In the genomic region with DNA sequence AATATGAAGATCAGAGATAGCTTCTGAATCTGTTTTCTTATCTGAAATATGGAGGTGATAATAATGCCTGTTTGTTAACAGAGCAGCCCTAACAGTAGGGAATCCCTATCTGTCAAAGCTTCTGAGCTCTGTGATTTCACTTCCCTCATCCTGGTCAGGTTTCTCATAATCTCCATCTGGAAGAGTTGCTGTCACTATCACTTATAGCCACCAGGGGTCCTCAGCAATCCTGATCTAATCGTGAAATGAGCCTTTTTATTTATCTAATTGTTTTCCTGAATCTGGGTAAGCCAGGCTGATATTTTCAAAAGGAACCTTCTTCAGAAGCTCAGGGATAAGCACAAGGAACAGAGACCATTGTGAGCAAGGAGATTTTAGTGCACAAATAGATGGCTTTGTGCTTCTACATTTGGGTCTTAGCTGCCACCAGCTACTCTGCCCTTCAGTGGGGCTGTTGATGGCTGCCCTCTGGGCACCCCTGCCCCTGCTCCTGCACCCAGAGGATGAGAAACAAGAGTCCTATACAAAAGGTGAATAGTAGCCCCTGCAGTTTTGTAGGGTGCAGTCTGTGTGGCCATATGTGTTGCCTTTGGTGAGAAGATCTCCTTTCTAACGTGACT, we compare ENCODE assay signal across 9 cellular contexts.
DNase-seq lines count a peak whose midpoint lies in the region; ATAC-seq, FAIRE-seq and TF ChIP-seq lines count a peak whose summit lies in the region.
"Had no signal": no experiment of that assay in that cellular context is flagged by ENCODE, and none has a peak within 500 bp of the region (broad histone marks: within the 10 kb centered on the region; RNA-seq: fewer than 3 reads in every experiment).

No MANE protein-coding gene starts in this region.

- DNase-seq in CD1c-positive myeloid dendritic cell (ENCODE audit: extremely low spot score) (peak; percentile 13), NCI-H748 (lab: John Stamatoyannopoulos, UW; ENCODE audit: unreplicated experiment) (peak; percentile 17), H1 (ENCODE audit: low read depth in 1 of 2, low spot score in 2 of 2) (no peak), progenitor cell of endocrine pancreas (ENCODE audit: low spot score, unreplicated experiment) (no peak), substantia nigra (lab: John Stamatoyannopoulos, UW) (no peak), cerebellar nuclear complex (lab: John Stamatoyannopoulos, UW) (no peak)

- H3K23ac ChIP-seq in H1 (ENCODE audit: insufficient read length) = no peak overlapping the region

- no peaks in the 10 kb centered on the region for H3K79me1 ChIP-seq in H1 (ENCODE audit: low read depth, low read length)

- peak; percentile 46 to 56 for TF ChIP-seq RAD21 in H1 (IDR thresholded peaks at IDR 0.05 in 1 of 2, conservative IDR thresholded peaks at IDR 0.05 in 1 of 2; ENCODE audit: low read depth in 2 of 2, low read length in 2 of 2)

- H2BK20ac ChIP-seq in H1 (ENCODE audit: low read length) = no peak overlapping the region

- H3K4me3 ChIP-seq in H1 (ENCODE audit: extremely low read depth in 1 of 4, insufficient read depth in 2 of 4, low read depth in 3 of 4, low read length in 4 of 4) = no peak overlapping the region

- WGBS in H1 (ENCODE audit: extremely low coverage in 1 of 2, insufficient coverage in 1 of 2, insufficient read length in 1 of 2, insufficient replicate concordance in 2 of 2, low coverage in 1 of 2, low lambda C conversion rate in 2 of 2, missing lambda C conversion rate in 1 of 2), 2 experiments = 14% methylated on average over 1 of the region's 2 CpGs; no CpG with 5 or more reads in 1 of the 2 experiments

- H3K79me2 ChIP-seq in H1 (ENCODE audit: control insufficient read depth in 1 of 2, insufficient read depth in 2 of 2, low read length in 2 of 2) = no peaks in the 10 kb centered on the region

- no peak overlapping the region for H3K4me3 Mint-ChIP-seq in progenitor cell of endocrine pancreas (ENCODE audit: low read depth)
- H3K4me3 Mint-ChIP-seq: memory B cell had no signal

- no peak overlapping the region for H4K5ac ChIP-seq in H1 (ENCODE audit: insufficient read length, low read depth, low read length)

- no peaks in the 10 kb centered on the region for H3K36me3 ChIP-seq in H1 (ENCODE audit: control insufficient read depth in 2 of 4, insufficient read depth in 4 of 4, low read length in 3 of 4)

- H3K23me2 ChIP-seq in H1 (ENCODE audit: low read depth, low read length) = no peaks in the 10 kb centered on the region

- H2BK5ac ChIP-seq in H1 (ENCODE audit: low read depth, low read length) = no peak overlapping the region

- ATAC-seq in GM18508 (IDR thresholded peaks at IDR 0.05; ENCODE audit: insufficient read depth, unreplicated experiment) (peak; percentile 65), HG02938 (IDR thresholded peaks at IDR 0.05; ENCODE audit: unreplicated experiment) (peak; percentile 92)

- H3K4me1 ChIP-seq in H1 (replicated peaks in 1 of 4; ENCODE audit: control insufficient read depth in 3 of 4, insufficient read depth in 4 of 4, low read length in 3 of 4) = no peaks in the 10 kb centered on the region

- H3K9me3 Mint-ChIP-seq in progenitor cell of endocrine pancreas (ENCODE audit: low read depth) = peaks cover 6% of the 10 kb centered on the region
- H3K9me3 Mint-ChIP-seq: memory B cell had no signal

- no peak for TF ChIP-seq EP300 in H1 (IDR thresholded peaks at IDR 0.05; ENCODE audit: borderline replicate concordance in 1 of 2, low read depth in 2 of 2, low read length in 2 of 2)

- H2BK15ac ChIP-seq in H1 (ENCODE audit: low read length) = no peak overlapping the region

- no peak overlapping the region for H2BK12ac ChIP-seq in H1 (ENCODE audit: low read depth, low read length)

- H3K36me3 Mint-ChIP-seq in progenitor cell of endocrine pancreas (ENCODE audit: insufficient read depth) = no peaks in the 10 kb centered on the region
- H3K36me3 Mint-ChIP-seq: memory B cell had no signal

- H3K27ac Mint-ChIP-seq in progenitor cell of endocrine pancreas = no peak overlapping the region
- H3K27ac Mint-ChIP-seq: memory B cell had no signal

- H4K91ac ChIP-seq in H1 (replicated peaks; ENCODE audit: insufficient read length, low read length) = no peak overlapping the region

- no peak overlapping the region for H4K8ac ChIP-seq in H1 (ENCODE audit: extremely low read depth, insufficient read depth, low read length)

- no peaks in the 10 kb centered on the region for H4K20me1 ChIP-seq in H1 (replicated peaks in 1 of 2; ENCODE audit: control insufficient read depth in 1 of 2, insufficient read depth in 2 of 2, low read length in 2 of 2)

- no peak for TF ChIP-seq POLR2A in H1 (IDR thresholded peaks at IDR 0.05; ENCODE audit: control extremely low read depth in 1 of 2, low read depth in 2 of 2, low read length in 2 of 2)

- no peak overlapping the region for H3K56ac ChIP-seq in H1 (replicated peaks; ENCODE audit: insufficient read length, low read depth, low read length)

- H2AK5ac ChIP-seq in H1 (ENCODE audit: low read depth, low read length) = no peak overlapping the region

- no peak overlapping the region for H3K18ac ChIP-seq in H1 (ENCODE audit: extremely low read depth, low read length)

- no peak overlapping the region for H3K14ac ChIP-seq in H1 (ENCODE audit: insufficient read length)

- H3K27me3 Mint-ChIP-seq in progenitor cell of endocrine pancreas = no peaks in the 10 kb centered on the region
- H3K27me3 Mint-ChIP-seq: memory B cell had no signal

- H2AFZ ChIP-seq in H1 (ENCODE audit: low read length) = no peak overlapping the region; the same call in 1 of the 2 replicates

- no peaks in the 10 kb centered on the region for H3K27me3 ChIP-seq in H1 (replicated peaks in 1 of 4; ENCODE audit: control insufficient read depth in 3 of 4, extremely low read depth in 1 of 4, insufficient read depth in 3 of 4, low read length in 3 of 4)

- peak; percentile 70 for FAIRE-seq in H1 (lab: Jason Lieb, UNC)

- H3K27ac ChIP-seq in H1 (ENCODE audit: low read depth, low read length) (no peak overlapping the region), substantia nigra (ENCODE audit: low read depth, low read length, poor library complexity, severe bottlenecking) (no peak overlapping the region)

- peak in 2 of 3 experiments; percentile 44 to 54; a peak in 2 of 4 replicates for TF ChIP-seq CTCF in H1 (IDR thresholded peaks at IDR 0.05; ENCODE audit: control extremely low read depth in 1 of 3, insufficient read depth in 1 of 3, low read depth in 1 of 3, low read length in 3 of 3)
- TF ChIP-seq CTCF in progenitor cell of endocrine pancreas (IDR thresholded peaks at IDR 0.05; ENCODE audit: unreplicated experiment) = peak; percentile 66

- POLR2A ChIA-PET in H1 (lab: Charles Lee; ENCODE audit: partially characterized antibody) = no interaction called here

- H3K4me1 Mint-ChIP-seq in progenitor cell of endocrine pancreas (ENCODE audit: low read depth) = no peaks in the 10 kb centered on the region
- H3K4me1 Mint-ChIP-seq: memory B cell had no signal

- no peak overlapping the region for H3K4ac ChIP-seq in H1 (replicated peaks; ENCODE audit: insufficient read length, low read depth, low read length)

- no peak overlapping the region for H3K4me2 ChIP-seq in H1 (ENCODE audit: insufficient read depth in 1 of 2, low read depth in 2 of 2, low read length in 2 of 2)

- H2BK120ac ChIP-seq in H1 (replicated peaks; ENCODE audit: low read depth, low read length) = no peak overlapping the region

- H3K9me3 ChIP-seq in H1 (ENCODE audit: insufficient read depth in 2 of 2, low read depth in 1 of 2, low read length in 1 of 2) = no peaks in the 10 kb centered on the region; a peak in 1 of 4 replicates

- H3K9ac ChIP-seq in H1 (replicated peaks in 1 of 4; ENCODE audit: extremely low read depth in 1 of 4, low read depth in 3 of 4, low read length in 3 of 4) = no peak overlapping the region

- CTCF ChIA-PET in H1 (lab: Charles Lee; ENCODE audit: partially characterized antibody) = interaction anchor here (0.6 to 2.0 kb wide), 11 partner anchors 10 to 431 kb away, joined by 3 to 13 read pairs (median 4); no protein-coding TSS in a partner anchor

TF ChIP-seq in H1, 55 proteins besides CTCF, POLR2A, EP300 and RAD21:
- TF ChIP-seq GTF2F1 (IDR thresholded peaks at IDR 0.05; ENCODE audit: borderline replicate concordance, low read depth, low read length) (no peak), POU5F1 (IDR thresholded peaks at IDR 0.05; ENCODE audit: low read depth, low read length) (no peak), BCL11A (IDR thresholded peaks at IDR 0.05; ENCODE audit: low read depth in 2 of 2, low read length in 2 of 2) (no peak), CREB1 (IDR thresholded peaks at IDR 0.05) (no peak), SIX5 (IDR thresholded peaks at IDR 0.05; ENCODE audit: low read depth, low read length) (no peak), FOSL1 (IDR thresholded peaks at IDR 0.05; ENCODE audit: insufficient read depth, low read depth, low read length) (no peak), EGR1 (IDR thresholded peaks at IDR 0.05; ENCODE audit: borderline replicate concordance, low read depth, low read length) (no peak), JUN (IDR thresholded peaks at IDR 0.05; ENCODE audit: low read depth, low read length) (no peak)
- TF ChIP-seq, protein P1, sequence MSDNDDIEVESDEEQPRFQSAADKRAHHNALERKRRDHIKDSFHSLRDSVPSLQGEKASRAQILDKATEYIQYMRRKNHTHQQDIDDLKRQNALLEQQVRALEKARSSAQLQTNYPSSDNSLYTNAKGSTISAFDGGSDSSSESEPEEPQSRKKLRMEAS (IDR thresholded peaks at IDR 0.05) = no peak

Comparison
In these comparisons a context has a peak if more than half of its experiments do, and no peak if none do; other contexts are left out.
1. DNase-seq: peak in CD1c-positive myeloid dendritic cell (single experiment) and NCI-H748 (single experiment); none in H1 (0 of 2), progenitor cell of endocrine pancreas (single experiment), substantia nigra (0 of 49) and cerebellar nuclear complex (0 of 2).